Comparison of ENCODE assay signal across 24 cellular contexts in the genomic region with DNA sequence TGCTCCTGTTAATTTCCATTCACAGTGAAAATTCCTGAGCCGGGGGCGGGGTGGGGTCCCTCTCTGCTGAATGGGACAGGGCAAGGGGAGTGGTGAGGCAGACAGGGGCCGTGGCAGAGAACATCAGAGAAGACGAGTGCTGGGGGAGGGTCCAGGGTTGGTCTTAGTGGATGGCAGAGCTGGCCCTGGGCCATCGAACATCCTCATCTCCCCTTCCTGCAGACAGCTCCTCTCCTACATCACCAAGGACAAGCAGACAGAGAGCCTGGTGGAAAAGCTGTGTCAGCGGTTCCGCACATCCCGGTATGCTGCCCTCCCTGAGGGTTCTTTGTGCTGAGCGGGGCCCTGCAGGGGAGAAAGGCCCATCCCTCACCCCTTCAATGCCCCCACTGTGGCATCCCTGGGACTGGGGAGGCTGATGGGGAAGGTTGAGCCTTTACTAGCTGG. TPM values are rescaled to one million over a fixed set of nuclear protein-coding genes. Genes with fewer than 3 reads are reported as not detected.
DNase-seq lines count a peak whose midpoint lies in the region; ATAC-seq, FAIRE-seq and TF ChIP-seq lines count a peak whose summit lies in the region.
"Had no signal": no experiment of that assay in that cellular context is flagged by ENCODE, and none has a peak within 500 bp of the region (broad histone marks: within the 10 kb centered on the region; RNA-seq: fewer than 3 reads in every experiment).

No MANE protein-coding gene starts in this region.

- H2BK120ac ChIP-seq in H1 (replicated peaks; ENCODE audit: low read depth, low read length), result no peak overlapping the region

- H3K4me3 ChIP-seq in H1 (ENCODE audit: extremely low read depth in 1 of 4, insufficient read depth in 2 of 4, low read depth in 3 of 4, low read length in 4 of 4) (no peak overlapping the region), smooth muscle cell (no peak overlapping the region)
- H3K4me3 ChIP-seq: neural progenitor cell, Peyer's patch had no signal

- no peak for TF ChIP-seq POLR2A in H1 (IDR thresholded peaks at IDR 0.05; ENCODE audit: control extremely low read depth in 1 of 2, low read depth in 2 of 2, low read length in 2 of 2)

- H2AK5ac ChIP-seq in H1 (ENCODE audit: low read depth, low read length), result no peak overlapping the region

- POLR2A ChIA-PET in H1 (lab: Charles Lee; ENCODE audit: partially characterized antibody), result interaction anchor here (0.5 to 14.8 kb wide), 17 partner anchors 10 to 199 kb away, joined by 3 to 188 read pairs (median 4); partner anchors contain the start of genes GAPDH, IFFO1, MRPL51 and NOP2

- H2BK5ac ChIP-seq in H1 (ENCODE audit: low read depth, low read length), result no peak overlapping the region; the same call in 1 of the 2 replicates

- H3K79me1 ChIP-seq in H1 (ENCODE audit: low read depth, low read length), result no peaks in the 10 kb centered on the region

- no peaks in the 10 kb centered on the region for H3K27me3 ChIP-seq in H1 (replicated peaks in 1 of 4; ENCODE audit: control insufficient read depth in 3 of 4, extremely low read depth in 1 of 4, insufficient read depth in 3 of 4, low read length in 3 of 4)
- H3K27me3 ChIP-seq in smooth muscle cell (ENCODE audit: low read depth), result no peaks in the 10 kb centered on the region
- H3K27me3 ChIP-seq: neural progenitor cell, Peyer's patch had no signal

- peak overlapping the region; percentile 58 for H3K27ac Mint-ChIP-seq in activated CD8-positive, alpha-beta memory T cell treated with anti-CD3 and anti-CD28 coated beads, Interleukin-2, amount 10 ng/mL, durations not matched to agents 7 days and 5 days
- peak overlapping the region; percentile 29; the same call in 1 of the 2 replicates for H3K27ac Mint-ChIP-seq in HFFc6
- H3K27ac Mint-ChIP-seq: neural progenitor cell; T-helper 2 cell treated with Interferon-gamma antibody and Interleukin-4, amounts not matched to agents 5 μg/mL and 100 μg/mL, for 36 hours had no signal

- no peak overlapping the region for H3K56ac ChIP-seq in H1 (replicated peaks; ENCODE audit: insufficient read length, low read depth, low read length)

- H3K23ac ChIP-seq in H1 (ENCODE audit: insufficient read length), result no peak overlapping the region

- no peak overlapping the region for H4K5ac ChIP-seq in H1 (ENCODE audit: insufficient read length, low read depth, low read length)

- H3K79me2 ChIP-seq in H1 (ENCODE audit: control insufficient read depth in 1 of 2, insufficient read depth in 2 of 2, low read length in 2 of 2) (peaks cover 0 to 7% of the 10 kb centered on the region in 2 experiments; a peak in 1 of 4 replicates), smooth muscle cell (ENCODE audit: low read depth) (no peaks in the 10 kb centered on the region)

- H2BK20ac ChIP-seq in H1 (ENCODE audit: low read length), result no peak overlapping the region

- no peak overlapping the region for H4K8ac ChIP-seq in H1 (ENCODE audit: extremely low read depth, insufficient read depth, low read length)

- peaks cover 27% of the 10 kb centered on the region for H3K4me1 Mint-ChIP-seq in activated CD8-positive, alpha-beta memory T cell treated with anti-CD3 and anti-CD28 coated beads, Interleukin-2, amount 10 ng/mL, durations not matched to agents 7 days and 5 days
- peaks cover 37% of the 10 kb centered on the region for H3K4me1 Mint-ChIP-seq in HFFc6 (ENCODE audit: low read depth)

- H3K14ac ChIP-seq in H1 (ENCODE audit: insufficient read length), result no peak overlapping the region

- H3K4me1 ChIP-seq in H1 (replicated peaks in 1 of 4; ENCODE audit: control insufficient read depth in 3 of 4, insufficient read depth in 4 of 4, low read length in 3 of 4) (peaks cover 0 to 14% (median 12%) of the 10 kb centered on the region in 4 experiments; a peak in 5 of 7 replicates), smooth muscle cell (ENCODE audit: low read depth) (peaks cover 16% of the 10 kb centered on the region)

- TF ChIP-seq CTCF in HFFc6 (IDR thresholded peaks at IDR 0.05), result no peak
- no peak for TF ChIP-seq CTCF in H1 (IDR thresholded peaks at IDR 0.05; ENCODE audit: control extremely low read depth in 1 of 3, insufficient read depth in 1 of 3, low read depth in 1 of 3, low read length in 3 of 3)
- no peak for TF ChIP-seq CTCF in smooth muscle cell (IDR thresholded peaks at IDR 0.05; ENCODE audit: borderline replicate concordance, insufficient read depth, poor library complexity, severe bottlenecking)

- no peak for DNase-seq in activated CD8-positive, alpha-beta memory T cell treated with anti-CD3 and anti-CD28 coated beads, Interleukin-2, amount 10 ng/mL, durations not matched to agents 7 days and 5 days
- no peak for DNase-seq in activated CD8-positive, alpha-beta memory T cell treated with anti-CD3 and anti-CD28 coated beads, Interleukin-2, amount 50 U/mL, for 48 hours
- DNase-seq in HFFc6 (no peak), H1 (ENCODE audit: low read depth in 1 of 2, low spot score in 2 of 2) (no peak), smooth muscle cell (lab: John Stamatoyannopoulos, UW; ENCODE audit: unreplicated experiment) (no peak), CD1c-positive myeloid dendritic cell (ENCODE audit: extremely low spot score) (no peak), NCI-H146 treated with DMSO at 0.1 percent for 48 hours (lab: John Stamatoyannopoulos, UW; ENCODE audit: unreplicated experiment) (no peak)
- DNase-seq: activated CD4-positive, alpha-beta T cell treated with anti-CD3 and anti-CD28 coated beads, Interleukin-2, amount 50 U/mL, for 4 hours; activated naive CD4-positive, alpha-beta T cell treated with Interleukin-2 at 50 U/mL for 16 hours; activated T-cell treated with anti-CD3 and anti-CD28 coated beads, Interleukin-2, amount 50 U/mL, for 24 hours; DMS 273 treated with DMSO at 0.1 percent for 48 hours; NCI-H1105 treated with DMSO at 0.1 percent for 48 hours; NCI-H2081 treated with DMSO at 0.1 percent for 48 hours; Peyer's patch; SK-N-SH; stimulated activated CD4-positive, alpha-beta T cell treated with anti-CD3 and anti-CD28 coated beads, Interleukin-4, amount 100 ng/mL, for 1 hour; WERI-Rb-1 had no signal

- H3K36me3 ChIP-seq in H1 (ENCODE audit: control insufficient read depth in 2 of 4, insufficient read depth in 4 of 4, low read length in 3 of 4), result peaks cover 56 to 72% (median 67%) of the 10 kb centered on the region in 4 experiments
- H3K36me3 ChIP-seq in smooth muscle cell (ENCODE audit: low read depth), result peaks cover 14% of the 10 kb centered on the region

- no peaks in the 10 kb centered on the region for H3K9me3 Mint-ChIP-seq in activated CD8-positive, alpha-beta memory T cell treated with anti-CD3 and anti-CD28 coated beads, Interleukin-2, amount 10 ng/mL, durations not matched to agents 7 days and 5 days (ENCODE audit: low read depth)
- H3K9me3 Mint-ChIP-seq in HFFc6, result no peaks in the 10 kb centered on the region
- H3K9me3 Mint-ChIP-seq: activated T-cell treated with anti-CD3 and anti-CD28 coated beads, Interleukin-2, amount 50 U/mL, for 24 hours; CD14-positive monocyte; neural progenitor cell; T-helper 2 cell treated with Interferon-gamma antibody and Interleukin-4, amounts not matched to agents 5 μg/mL and 100 μg/mL, for 36 hours had no signal

- no peak for ATAC-seq in activated CD8-positive, alpha-beta memory T cell treated with anti-CD3 and anti-CD28 coated beads, Interleukin-2, amount 10 ng/mL, durations not matched to agents 7 days and 5 days
- ATAC-seq in GM18907 (IDR thresholded peaks at IDR 0.05; ENCODE audit: unreplicated experiment), result no peak
- ATAC-seq: left lobe of liver had no signal

- FAIRE-seq in H1 (lab: Jason Lieb, UNC), result no peak
- FAIRE-seq: colon, GM19239 had no signal

- peaks cover 22% of the 10 kb centered on the region for H3F3A ChIP-seq in smooth muscle cell (ENCODE audit: low read depth)

- H3K9me3 ChIP-seq in H1 (ENCODE audit: insufficient read depth in 2 of 2, low read depth in 1 of 2, low read length in 1 of 2) (no peaks in the 10 kb centered on the region), smooth muscle cell (replicated peaks; ENCODE audit: low read depth) (no peaks in the 10 kb centered on the region)
- H3K9me3 ChIP-seq: Peyer's patch, SK-N-SH had no signal

- H3K36me3 Mint-ChIP-seq in activated CD8-positive, alpha-beta memory T cell treated with anti-CD3 and anti-CD28 coated beads, Interleukin-2, amount 10 ng/mL, durations not matched to agents 7 days and 5 days, result peaks cover 74% of the 10 kb centered on the region
- H3K36me3 Mint-ChIP-seq in HFFc6 (ENCODE audit: low read depth), result peaks cover 49% of the 10 kb centered on the region

- H2AFZ ChIP-seq in H1 (ENCODE audit: low read length) (no peak overlapping the region), smooth muscle cell (ENCODE audit: low read depth) (no peak overlapping the region)
- H2AFZ ChIP-seq: neural progenitor cell had no signal

- H3K4me2 ChIP-seq in H1 (ENCODE audit: insufficient read depth in 1 of 2, low read depth in 2 of 2, low read length in 2 of 2), result no peak overlapping the region
- H3K4me2 ChIP-seq in smooth muscle cell, result no peak overlapping the region
- H3K4me2 ChIP-seq: neural progenitor cell, SK-N-SH had no signal

- TF ChIP-seq RAD21 in H1 (IDR thresholded peaks at IDR 0.05 in 1 of 2, conservative IDR thresholded peaks at IDR 0.05 in 1 of 2; ENCODE audit: low read depth in 2 of 2, low read length in 2 of 2), result no peak

- no peak overlapping the region for H3K27ac ChIP-seq in H1 (ENCODE audit: low read depth, low read length)
- H3K27ac ChIP-seq in smooth muscle cell (ENCODE audit: low read depth), result peak overlapping the region; percentile 96
- H3K27ac ChIP-seq: neural progenitor cell, Peyer's patch, WERI-Rb-1 had no signal

- CTCF ChIA-PET in activated CD8-positive, alpha-beta memory T cell treated with anti-CD3 and anti-CD28 coated beads, Interleukin-2, amount 10 ng/mL, durations not matched to agents 7 days and 5 days (lab: Charles Lee), result interaction anchor here (1.0 kb wide), 1 partner anchor 8 kb away, joined by 4 read pairs; no protein-coding TSS in a partner anchor
- CTCF ChIA-PET in H1 (lab: Charles Lee; ENCODE audit: partially characterized antibody), result interaction anchor here (0.7 to 4.7 kb wide), 8 partner anchors 10 to 105 kb away, joined by 3 to 38 read pairs (median 4); no protein-coding TSS in a partner anchor

- no peaks in the 10 kb centered on the region for H3K27me3 Mint-ChIP-seq in activated CD8-positive, alpha-beta memory T cell treated with anti-CD3 and anti-CD28 coated beads, Interleukin-2, amount 10 ng/mL, durations not matched to agents 7 days and 5 days
- peaks cover 15% of the 10 kb centered on the region for H3K27me3 Mint-ChIP-seq in HFFc6 (ENCODE audit: insufficient read depth)
- H3K27me3 Mint-ChIP-seq: activated T-cell treated with anti-CD3 and anti-CD28 coated beads, Interleukin-2, amount 50 U/mL, for 24 hours had no signal

- no peak for TF ChIP-seq EP300 in H1 (IDR thresholded peaks at IDR 0.05; ENCODE audit: borderline replicate concordance in 1 of 2, low read depth in 2 of 2, low read length in 2 of 2)

- H3K4ac ChIP-seq in H1 (replicated peaks; ENCODE audit: insufficient read length, low read depth, low read length), result no peak overlapping the region

- H4K20me1 ChIP-seq in H1 (replicated peaks in 1 of 2; ENCODE audit: control insufficient read depth in 1 of 2, insufficient read depth in 2 of 2, low read length in 2 of 2), result peaks cover 3 to 5% of the 10 kb centered on the region in 2 experiments
- H4K20me1 ChIP-seq in smooth muscle cell (ENCODE audit: low read depth), result no peaks in the 10 kb centered on the region

- H2BK12ac ChIP-seq in H1 (ENCODE audit: low read depth, low read length), result no peak overlapping the region

- H3K4me3 Mint-ChIP-seq in activated CD8-positive, alpha-beta memory T cell treated with anti-CD3 and anti-CD28 coated beads, Interleukin-2, amount 10 ng/mL, durations not matched to agents 7 days and 5 days, result no peak overlapping the region
- H3K4me3 Mint-ChIP-seq in HFFc6, result no peak overlapping the region
- H3K4me3 Mint-ChIP-seq: activated T-cell treated with anti-CD3 and anti-CD28 coated beads, Interleukin-2, amount 50 U/mL, for 24 hours; CD14-positive monocyte; neural progenitor cell; T-helper 2 cell treated with Interferon-gamma antibody and Interleukin-4, amounts not matched to agents 5 μg/mL and 100 μg/mL, for 36 hours had no signal

- H4K91ac ChIP-seq in H1 (replicated peaks; ENCODE audit: insufficient read length, low read length), result no peak overlapping the region

- WGBS in H1 (ENCODE audit: extremely low coverage in 1 of 2, insufficient coverage in 1 of 2, insufficient read length in 1 of 2, insufficient replicate concordance in 2 of 2, low coverage in 1 of 2, low lambda C conversion rate in 2 of 2, missing lambda C conversion rate in 1 of 2), 2 experiments, result 91% methylated on average over 9 of the region's 9 CpGs; no CpG with 5 or more reads in 1 of the 2 experiments
- 51% methylated on average over 9 of the region's 9 CpGs for WGBS in smooth muscle cell (ENCODE audit: low lambda C conversion rate)

- no peak overlapping the region for H3K9ac ChIP-seq in H1 (replicated peaks in 1 of 4; ENCODE audit: extremely low read depth in 1 of 4, low read depth in 3 of 4, low read length in 3 of 4)
- H3K9ac ChIP-seq in smooth muscle cell (ENCODE audit: low read depth), result peak overlapping the region; percentile 24
- H3K9ac ChIP-seq: neural progenitor cell, SK-N-SH had no signal

- H2BK15ac ChIP-seq in H1 (ENCODE audit: low read length), result no peak overlapping the region

- peaks cover 11% of the 10 kb centered on the region for H3K23me2 ChIP-seq in H1 (ENCODE audit: low read depth, low read length)

- H3K18ac ChIP-seq in H1 (ENCODE audit: extremely low read depth, low read length), result no peak overlapping the region

RNA-seq across cellular contexts. Expression of gene GAPDH, which starts 5.0 kb away (rescaled TPM):
- 1,000 to 10,000 TPM; 5,133 to 5,396 TPM for total RNA-seq in activated CD8-positive, alpha-beta memory T cell treated with anti-CD3 and anti-CD28 coated beads, Interleukin-2, amount 10 ng/mL, durations not matched to agents 7 days and 5 days
- total RNA-seq in HFFc6 (2021; fragmentation: NEBNext Ultra II Directional; extraction: Animal tissue kit (Norgen Biotek cat#: 25700)), result 1,000 to 10,000 TPM; 6,263 to 7,539 (median 6,900) TPM
- 5,175 and 5,215 TPM in 2 replicates for total RNA-seq in H1 (2021; fragmentation: NEBNext Ultra II Directional; extraction: Animal tissue kit (Norgen Biotek cat#: 25700))
- polyA plus RNA-seq in H1 (2011; rRNA removed) (15,878 and 16,791 TPM in 2 replicates), smooth muscle cell (9,934 and 11,119 TPM in 2 replicates)
- polyA plus RNA-seq in H1 (2011; cell fraction: cytosol; rRNA removed), result 15,311 TPM
- polyA plus RNA-seq in H1 (2011; cell fraction: nucleus; rRNA removed), result 11,358 TPM
- 6,320 to 9,842 TPM (median 9,706 TPM) in 4 replicates for polyA plus RNA-seq in H1 (2012, experiment 1 of 2)
- polyA plus RNA-seq in H1 (2012, experiment 2 of 2), result 9,111 TPM
- polyA plus RNA-seq in H1 (2013, experiment 1 of 2), result 3,841 TPM
- 3,883 TPM for polyA plus RNA-seq in H1 (2013, experiment 2 of 2)
- polyA minus RNA-seq in H1 (2011; rRNA and poly(A)+ RNA removed), result 9,722 and 10,058 TPM in 2 replicates
- polyA minus RNA-seq in H1 (2011; cell fraction: cytosol; rRNA and poly(A)+ RNA removed), result 5,130 TPM
- polyA minus RNA-seq in H1 (2011; cell fraction: nucleus; rRNA and poly(A)+ RNA removed), result 3,036 TPM
- 5,015 and 5,158 TPM in 2 replicates for total RNA-seq in smooth muscle cell

RNA-seq across cellular contexts. Expression of gene IFFO1, which starts 26.5 kb away (rescaled TPM):
- total RNA-seq in activated CD8-positive, alpha-beta memory T cell treated with anti-CD3 and anti-CD28 coated beads, Interleukin-2, amount 10 ng/mL, durations not matched to agents 7 days and 5 days, result 10 to 100 TPM; 29.3 to 30.0 TPM
- total RNA-seq in HFFc6 (2021; fragmentation: NEBNext Ultra II Directional; extraction: Animal tissue kit (Norgen Biotek cat#: 25700)), result 10 to 100 TPM; 25.9 to 35.6 (median 29.2) TPM
- 11.8 and 12.2 TPM in 2 replicates for total RNA-seq in H1 (2021; fragmentation: NEBNext Ultra II Directional; extraction: Animal tissue kit (Norgen Biotek cat#: 25700))
- polyA plus RNA-seq in H1 (2011; rRNA removed), result 12.8 and 16.4 TPM in 2 replicates
- 15.3 TPM for polyA plus RNA-seq in H1 (2011; cell fraction: cytosol; rRNA removed)
- 40.6 TPM for polyA plus RNA-seq in H1 (2011; cell fraction: nucleus; rRNA removed)
- 8.2 to 13.3 TPM (median 13.2 TPM) in 4 replicates for polyA plus RNA-seq in H1 (2012, experiment 1 of 2)
- polyA plus RNA-seq in H1 (2012, experiment 2 of 2), result 7.8 TPM
- polyA plus RNA-seq in H1 (2013, experiment 1 of 2), result 11.5 TPM
- polyA plus RNA-seq in H1 (2013, experiment 2 of 2), result 9.5 TPM
- 4.7 and 4.9 TPM in 2 replicates for polyA minus RNA-seq in H1 (2011; rRNA and poly(A)+ RNA removed)
- polyA minus RNA-seq in H1 (2011; cell fraction: cytosol; rRNA and poly(A)+ RNA removed), result 3.6 TPM
- 10.6 TPM for polyA minus RNA-seq in H1 (2011; cell fraction: nucleus; rRNA and poly(A)+ RNA removed)
- total RNA-seq in smooth muscle cell, result 4.2 and 5.2 TPM in 2 replicates
- 13.3 and 19.1 TPM in 2 replicates for polyA plus RNA-seq in smooth muscle cell

RNA-seq across cellular contexts. Expression of gene NCAPD2, which starts 35.4 kb away (rescaled TPM):
- total RNA-seq in activated CD8-positive, alpha-beta memory T cell treated with anti-CD3 and anti-CD28 coated beads, Interleukin-2, amount 10 ng/mL, durations not matched to agents 7 days and 5 days, result 100 to 1,000 TPM; 173 to 200 TPM
- 10 to 100 TPM; 42.2 to 75.9 (median 65.4) TPM for total RNA-seq in HFFc6 (2021; fragmentation: NEBNext Ultra II Directional; extraction: Animal tissue kit (Norgen Biotek cat#: 25700))
- 129 and 132 TPM in 2 replicates for total RNA-seq in H1 (2021; fragmentation: NEBNext Ultra II Directional; extraction: Animal tissue kit (Norgen Biotek cat#: 25700))
- 55.8 and 69.6 TPM in 2 replicates for polyA plus RNA-seq in H1 (2011; rRNA removed)
- polyA plus RNA-seq in H1 (2011; cell fraction: cytosol; rRNA removed), result 80.8 TPM
- polyA plus RNA-seq in H1 (2011; cell fraction: nucleus; rRNA removed), result 136 TPM
- 87.4 to 104 TPM (median 95.1 TPM) in 4 replicates for polyA plus RNA-seq in H1 (2012, experiment 1 of 2)
- polyA plus RNA-seq in H1 (2012, experiment 2 of 2), result 28.6 TPM
- 55.8 TPM for polyA plus RNA-seq in H1 (2013, experiment 1 of 2)
- polyA plus RNA-seq in H1 (2013, experiment 2 of 2), result 51.4 TPM
- 177 and 197 TPM in 2 replicates for polyA minus RNA-seq in H1 (2011; rRNA and poly(A)+ RNA removed)
- 94.8 TPM for polyA minus RNA-seq in H1 (2011; cell fraction: cytosol; rRNA and poly(A)+ RNA removed)
- 106 TPM for polyA minus RNA-seq in H1 (2011; cell fraction: nucleus; rRNA and poly(A)+ RNA removed)
- total RNA-seq in smooth muscle cell, result 22.7 and 78.9 TPM in 2 replicates
- 17.6 and 21.5 TPM in 2 replicates for polyA plus RNA-seq in smooth muscle cell

RNA-seq across cellular contexts. Expression of gene MRPL51, which starts 36.3 kb away (rescaled TPM):
- 100 to 1,000 TPM; 191 to 271 TPM for total RNA-seq in activated CD8-positive, alpha-beta memory T cell treated with anti-CD3 and anti-CD28 coated beads, Interleukin-2, amount 10 ng/mL, durations not matched to agents 7 days and 5 days
- total RNA-seq in HFFc6 (2021; fragmentation: NEBNext Ultra II Directional; extraction: Animal tissue kit (Norgen Biotek cat#: 25700)), result 100 to 1,000 TPM; 227 to 290 (median 257) TPM
- total RNA-seq in H1 (2021; fragmentation: NEBNext Ultra II Directional; extraction: Animal tissue kit (Norgen Biotek cat#: 25700)), result 318 and 331 TPM in 2 replicates
- 101 and 119 TPM in 2 replicates for polyA plus RNA-seq in H1 (2011; rRNA removed)
- 179 TPM for polyA plus RNA-seq in H1 (2011; cell fraction: cytosol; rRNA removed)
- polyA plus RNA-seq in H1 (2011; cell fraction: nucleus; rRNA removed), result 62.0 TPM
- polyA plus RNA-seq in H1 (2012, experiment 1 of 2), result 250 to 352 TPM (median 276 TPM) in 4 replicates
- 64.2 TPM for polyA plus RNA-seq in H1 (2012, experiment 2 of 2)
- polyA plus RNA-seq in H1 (2013, experiment 1 of 2), result 764 TPM
- 884 TPM for polyA plus RNA-seq in H1 (2013, experiment 2 of 2)
- 25.9 and 35.9 TPM in 2 replicates for polyA minus RNA-seq in H1 (2011; rRNA and poly(A)+ RNA removed)
- 36.5 TPM for polyA minus RNA-seq in H1 (2011; cell fraction: cytosol; rRNA and poly(A)+ RNA removed)
- 27.2 TPM for polyA minus RNA-seq in H1 (2011; cell fraction: nucleus; rRNA and poly(A)+ RNA removed)
- 122 and 126 TPM in 2 replicates for total RNA-seq in smooth muscle cell
- 364 and 377 TPM in 2 replicates for polyA plus RNA-seq in smooth muscle cell

RNA-seq across cellular contexts. Expression of gene NOP2, which starts 38.8 kb away (rescaled TPM):
- 100 to 1,000 TPM in 1 of 2 experiments, 10 to 100 TPM in 1; 76.7 to 117 TPM for total RNA-seq in activated CD8-positive, alpha-beta memory T cell treated with anti-CD3 and anti-CD28 coated beads, Interleukin-2, amount 10 ng/mL, durations not matched to agents 7 days and 5 days
- total RNA-seq in HFFc6 (2021; fragmentation: NEBNext Ultra II Directional; extraction: Animal tissue kit (Norgen Biotek cat#: 25700)), result 10 to 100 TPM; 39.5 to 60.5 (median 42.6) TPM
- 82.6 and 85.6 TPM in 2 replicates for total RNA-seq in H1 (2021; fragmentation: NEBNext Ultra II Directional; extraction: Animal tissue kit (Norgen Biotek cat#: 25700))
- polyA plus RNA-seq in H1 (2011; rRNA removed), result 34.4 and 35.4 TPM in 2 replicates
- 55.4 TPM for polyA plus RNA-seq in H1 (2011; cell fraction: cytosol; rRNA removed)
- polyA plus RNA-seq in H1 (2011; cell fraction: nucleus; rRNA removed), result 191 TPM
- 73.4 to 85.0 TPM (median 77.9 TPM) in 4 replicates for polyA plus RNA-seq in H1 (2012, experiment 1 of 2)
- 49.2 TPM for polyA plus RNA-seq in H1 (2012, experiment 2 of 2)
- polyA plus RNA-seq in H1 (2013, experiment 1 of 2), result 63.9 TPM
- polyA plus RNA-seq in H1 (2013, experiment 2 of 2), result 51.3 TPM
- 29.8 and 75.1 TPM in 2 replicates for polyA minus RNA-seq in H1 (2011; rRNA and poly(A)+ RNA removed)
- 26.6 TPM for polyA minus RNA-seq in H1 (2011; cell fraction: cytosol; rRNA and poly(A)+ RNA removed)
- 45.4 TPM for polyA minus RNA-seq in H1 (2011; cell fraction: nucleus; rRNA and poly(A)+ RNA removed)
- total RNA-seq in smooth muscle cell, result 29.7 and 41.9 TPM in 2 replicates
- 23.6 and 30.4 TPM in 2 replicates for polyA plus RNA-seq in smooth muscle cell
